ENCODE assay signal across 8 cellular contexts in the genomic region with DNA sequence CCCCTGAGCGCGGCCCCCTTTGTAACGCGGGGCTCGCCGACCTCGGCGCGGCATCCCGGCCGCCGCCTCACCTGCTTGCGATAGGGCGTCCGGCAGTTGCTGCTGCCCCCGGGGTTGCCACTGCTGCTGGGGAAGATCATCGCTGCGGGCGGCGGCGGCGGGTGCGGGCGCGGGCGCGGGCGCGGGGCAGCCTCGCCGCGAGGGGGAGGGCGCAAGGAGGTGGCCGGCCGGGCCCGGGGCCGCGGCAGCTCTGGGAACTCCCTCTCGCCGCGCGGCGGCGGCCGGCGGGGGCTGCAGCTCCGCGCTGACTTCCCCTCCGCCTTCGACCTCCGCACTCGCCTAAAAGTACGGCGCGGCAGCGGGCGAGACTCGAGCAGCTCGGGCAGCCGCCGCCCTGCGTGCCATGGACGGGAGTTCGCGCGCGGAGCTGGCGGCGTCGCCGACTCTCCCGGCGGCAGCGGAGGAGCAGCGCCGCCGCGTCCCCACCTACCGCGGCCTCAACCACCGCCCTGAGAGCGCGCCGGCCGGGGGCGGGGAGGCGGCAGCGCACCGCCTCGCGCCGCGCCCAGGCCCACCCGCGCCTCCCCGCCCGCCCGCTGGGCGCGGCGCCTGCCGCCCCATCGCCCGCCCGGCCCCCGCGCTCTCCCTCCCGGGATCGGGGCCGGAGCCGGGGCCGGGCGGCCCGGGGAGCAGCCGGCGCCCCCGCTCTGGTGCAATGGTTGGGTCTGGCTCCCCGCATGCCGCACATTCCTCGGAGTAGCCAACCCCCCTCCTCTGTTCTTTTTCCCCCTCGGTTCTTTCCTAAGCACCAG.
DNase-seq lines count a peak whose midpoint lies in the region; ATAC-seq lines count a peak whose summit lies in the region.

No MANE protein-coding gene starts in this region.

- DNase-seq in NCI-H345 (lab: John Stamatoyannopoulos, UW) (peak; percentile 52), NCI-H345 treated with DMSO at 0.1 percent for 48 hours (lab: John Stamatoyannopoulos, UW; ENCODE audit: unreplicated experiment) (no peak), NCI-H69 (lab: John Stamatoyannopoulos, UW) (peak; percentile 37), myocyte (ENCODE audit: low read depth) (peak; percentile 67), substantia nigra (lab: John Stamatoyannopoulos, UW) (peak in 21 of 49 donors; percentile 14 to 66 (median 37))
- peak; percentile 79 for DNase-seq in activated T-cell treated with anti-CD3 and anti-CD28 coated beads, Interleukin-2, amount 50 U/mL, for 1 hour

- peak overlapping the region; percentile 63 for H3K27ac ChIP-seq in substantia nigra (ENCODE audit: low read depth, low read length, poor library complexity, severe bottlenecking)

- peak; percentile 47 for ATAC-seq in HG02870 (IDR thresholded peaks at IDR 0.05; ENCODE audit: unreplicated experiment)
- peak; percentile 82 for ATAC-seq in esophagus mucosa
